In genomic region chr14:74608959-74609611, GRCh38 we compare ENCODE assay signal across 8 cellular contexts. TPM values are rescaled to one million over a fixed set of nuclear protein-coding genes. Genes with fewer than 3 reads are reported as not detected.
A peak's percentile ranks its signal among the peaks of the same experiment; 100 is the strongest.
DNase-seq lines count a peak whose midpoint lies in the region; ATAC-seq and TF ChIP-seq lines count a peak whose summit lies in the region.

No MANE protein-coding gene starts in this region.

- no peak overlapping the region for H3K9ac ChIP-seq in OCI-LY3 (ENCODE audit: low read length)

- H3K4me3 Mint-ChIP-seq in naive B cell = peak overlapping the region in 4 of 8 donors; percentile 34 to 85 (median 70)

- no peaks in the 10 kb centered on the region for H3K9me3 ChIP-seq in OCI-LY3 (ENCODE audit: insufficient read depth, low read length)

- TF ChIP-seq POLR2A in erythroblast (IDR thresholded peaks at IDR 0.05; ENCODE audit: low read length) = no peak

- H3K4me2 ChIP-seq in OCI-LY3 (ENCODE audit: low read length) = no peak overlapping the region

- H3K27me3 Mint-ChIP-seq in naive B cell = peaks cover 10 to 12% (median 12%) of the 10 kb centered on the region in 3 donors

- peak overlapping the region in 1 of 6 donors; percentile 19 for H3K27ac Mint-ChIP-seq in naive B cell

- in situ Hi-C loops in KBM-7 (cut with MboI; ENCODE audit: low pct_unique_long_range_greater_than_20kb, low sequenced_read_pairs) = loop anchor here (25.0 kb wide), 1 partner anchor 478 kb away; no protein-coding TSS in a partner anchor

- DNase-seq in DMS53 (lab: John Stamatoyannopoulos, UW) (peak; percentile 89), KBM-7 (peak; percentile 94), activated T-cell treated with anti-CD3 and anti-CD28 coated beads for 24 hours (ENCODE audit: low read depth) (peak; percentile 79), erythroblast (lab: John Stamatoyannopoulos, UW) (peak; percentile 81 to 90), naive B cell (peak; percentile 81)
- peak; percentile 57 to 75 for DNase-seq in stimulated activated CD8-positive, alpha-beta memory T cell treated with anti-CD3 and anti-CD28 coated beads, Interleukin-7, amount 100 ng/mL, for 48 hours (ENCODE audit: extremely low read depth in 1 of 2, low read depth in 1 of 2)

- H3K27me3 ChIP-seq in OCI-LY3 (ENCODE audit: low read depth, low read length) = 0 out of 2 replicates have a peak, but pooled peaks cover 3% of the 10 kb centered on the region

- no peaks in the 10 kb centered on the region for H3K36me3 Mint-ChIP-seq in naive B cell

- H3K79me2 ChIP-seq in OCI-LY3 (ENCODE audit: low read length) = no peaks in the 10 kb centered on the region

- peaks cover 16 to 19% (median 18%) of the 10 kb centered on the region in 3 donors for H3K4me1 Mint-ChIP-seq in naive B cell

- no peaks in the 10 kb centered on the region for H3K36me3 ChIP-seq in OCI-LY3 (replicated peaks; ENCODE audit: low read depth, low read length)

- ATAC-seq in naive B cell (ENCODE audit: low read depth in 2 of 2) (peak; percentile 57 to 58), HG02610 (IDR thresholded peaks at IDR 0.05; ENCODE audit: unreplicated experiment) (no peak)

- peaks cover 7% of the 10 kb centered on the region for H3K4me1 ChIP-seq in OCI-LY3 (ENCODE audit: low read length)

- H3K27ac ChIP-seq in OCI-LY3 (ENCODE audit: low read length) = no peak overlapping the region

- peaks cover 0 to 2% (median 0%) of the 10 kb centered on the region in 7 donors for H3K9me3 Mint-ChIP-seq in naive B cell

- TF ChIP-seq CTCF in OCI-LY3 (IDR thresholded peaks at IDR 0.05; ENCODE audit: low read depth, low read length) = peak; percentile 93

- H2AFZ ChIP-seq in OCI-LY3 (ENCODE audit: low read depth, low read length) = no peak overlapping the region

- H3K4me3 ChIP-seq in OCI-LY3 (ENCODE audit: low read length) = no peak overlapping the region

- no peaks in the 10 kb centered on the region for H4K20me1 ChIP-seq in OCI-LY3 (ENCODE audit: insufficient read depth, low read length)

RNA-seq across cellular contexts. Expression of gene LTBP2, which starts 3.0 kb away (rescaled TPM):
- under 1 TPM; 0.09 to 0.86 (median 0.17) TPM for polyA plus RNA-seq in naive B cell (ENCODE audit: low read depth in 6 of 6)
